In the genomic region with DNA sequence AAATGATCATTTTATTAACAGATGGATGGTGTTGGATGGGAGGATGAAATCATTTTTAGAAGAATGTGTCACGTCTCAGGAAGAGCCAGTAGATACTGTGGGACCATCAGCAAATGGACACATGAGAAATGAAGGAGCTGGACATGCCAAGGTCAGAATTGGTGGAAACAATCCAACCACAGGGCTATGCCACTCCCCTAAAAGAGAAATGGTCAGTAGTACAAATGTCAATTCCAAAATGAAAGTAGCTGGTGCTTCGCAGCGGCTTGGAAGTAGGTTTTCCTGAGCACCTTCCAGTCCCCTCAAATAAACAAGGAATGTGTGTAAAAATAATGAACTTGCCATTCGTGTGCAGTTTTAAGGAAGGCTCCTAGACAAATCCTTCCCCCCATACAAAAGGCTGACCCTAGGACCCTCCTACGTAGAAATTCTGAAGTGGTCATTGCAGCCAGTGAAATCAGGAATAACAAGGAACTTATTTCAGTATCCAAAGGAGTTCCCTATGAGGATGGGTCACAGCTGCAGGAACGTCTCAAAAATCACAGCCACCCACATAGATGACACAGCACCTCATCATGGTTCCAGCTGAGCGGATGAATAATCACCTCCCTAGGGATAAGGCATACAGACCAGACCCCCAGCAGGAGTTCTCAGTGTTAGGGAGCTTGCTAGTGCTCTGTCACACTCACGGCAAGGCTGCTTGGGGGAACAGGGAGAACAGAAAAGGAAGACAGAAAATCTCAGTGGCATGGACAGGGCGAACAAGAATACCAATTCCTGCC, we compare ENCODE assay signal across 15 cellular contexts.
A peak's percentile ranks its signal among the peaks of the same experiment; 100 is the strongest.
DNase-seq lines count a peak whose midpoint lies in the region; ATAC-seq and TF ChIP-seq lines count a peak whose summit lies in the region.
"Had no signal": no experiment of that assay in that cellular context is flagged by ENCODE, and none has a peak within 500 bp of the region (broad histone marks: within the 10 kb centered on the region; RNA-seq: fewer than 3 reads in every experiment).

No MANE protein-coding gene starts in this region.

- H3K4me1 Mint-ChIP-seq in GM23338: no peaks in the 10 kb centered on the region
- H3K4me1 Mint-ChIP-seq in stimulated activated naive CD8-positive, alpha-beta T cell treated with anti-CD3 and anti-CD28 coated beads, Interleukin-15, amount 100 ng/mL, for 72 hours: no peaks in the 10 kb centered on the region
- H3K4me1 Mint-ChIP-seq: memory B cell had no signal

- no peaks in the 10 kb centered on the region for H3K9me3 Mint-ChIP-seq in GM23338
- no peaks in the 10 kb centered on the region for H3K9me3 Mint-ChIP-seq in stimulated activated naive CD8-positive, alpha-beta T cell treated with anti-CD3 and anti-CD28 coated beads, Interleukin-15, amount 100 ng/mL, for 72 hours
- H3K9me3 Mint-ChIP-seq: memory B cell had no signal

- DNase-seq in GM23338 (ENCODE audit: low spot score): no peak
- peak; percentile 42 to 55 for DNase-seq in SJCRH30
- DNase-seq in fibroblast of lung (ENCODE audit: low read depth in 2 of 2): peak; percentile 54 to 86
- peak; percentile 52 for DNase-seq in osteoblast (ENCODE audit: insufficient read length, low spot score, missing footprints)
- DNase-seq in GM19238 (ENCODE audit: insufficient read length, low spot score): no peak
- DNase-seq in stimulated activated naive CD8-positive, alpha-beta T cell treated with anti-CD3 and anti-CD28 coated beads, Interleukin-15, amount 100 ng/mL, for 72 hours: no peak
- DNase-seq in activated T-cell treated with anti-CD3 and anti-CD28 coated beads, Interleukin-2, amount 50 U/mL, for 1 hour: no peak
- DNase-seq in ecto neural progenitor cell (ENCODE audit: low spot score): no peak
- DNase-seq: activated T-cell treated with anti-CD3 and anti-CD28 coated beads for 4 hours; amygdala; effector CD8-positive, alpha-beta T cell; heart right ventricle; NCI-H345; substantia nigra had no signal

- H3K27ac ChIP-seq in GM23338 (ENCODE audit: low read depth) (no peak overlapping the region), SJCRH30 (no peak overlapping the region), fibroblast of lung (ENCODE audit: insufficient read depth, low read length) (peak overlapping the region; percentile 68), osteoblast (ENCODE audit: low read depth, low read length) (peak overlapping the region; percentile 69)

- H3K9me3 ChIP-seq in SJCRH30 (replicated peaks) (no peaks in the 10 kb centered on the region), fibroblast of lung (ENCODE audit: control insufficient read depth, insufficient read depth, low read depth, low read length) (no peaks in the 10 kb centered on the region), osteoblast (ENCODE audit: low read depth, low read length) (no peaks in the 10 kb centered on the region)
- H3K9me3 ChIP-seq: heart right ventricle had no signal

- ATAC-seq in GM23338: peak; percentile 83
- ATAC-seq in stimulated activated naive CD8-positive, alpha-beta T cell treated with anti-CD3 and anti-CD28 coated beads, Interleukin-15, amount 100 ng/mL, for 72 hours: no peak

- H3K4me3 Mint-ChIP-seq in GM23338: no peak overlapping the region
- H3K4me3 Mint-ChIP-seq in stimulated activated naive CD8-positive, alpha-beta T cell treated with anti-CD3 and anti-CD28 coated beads, Interleukin-15, amount 100 ng/mL, for 72 hours: no peak overlapping the region
- H3K4me3 Mint-ChIP-seq: memory B cell had no signal

- H3F3A ChIP-seq in GM23338 (replicated peaks; ENCODE audit: low read depth): no peaks in the 10 kb centered on the region

- H3K4me2 ChIP-seq in GM23338 (no peak overlapping the region), fibroblast of lung (ENCODE audit: extremely low read depth, insufficient read depth, low read length) (peak overlapping the region; percentile 93), osteoblast (ENCODE audit: insufficient read depth, low read length) (peak overlapping the region; percentile 56)

- H3K27me3 Mint-ChIP-seq in GM23338 (ENCODE audit: insufficient read depth, low read depth, poor library complexity): peaks cover 9% of the 10 kb centered on the region
- H3K27me3 Mint-ChIP-seq in stimulated activated naive CD8-positive, alpha-beta T cell treated with anti-CD3 and anti-CD28 coated beads, Interleukin-15, amount 100 ng/mL, for 72 hours: peaks cover 10% of the 10 kb centered on the region
- H3K27me3 Mint-ChIP-seq: memory B cell had no signal

- H3K36me3 ChIP-seq in GM23338 (ENCODE audit: insufficient read depth) (no peaks in the 10 kb centered on the region), SJCRH30 (no peaks in the 10 kb centered on the region), fibroblast of lung (ENCODE audit: control insufficient read depth, insufficient read depth, low read length) (no peaks in the 10 kb centered on the region), osteoblast (ENCODE audit: insufficient read depth, low read length) (no peaks in the 10 kb centered on the region)
- H3K36me3 ChIP-seq: heart right ventricle had no signal

- no peaks in the 10 kb centered on the region for H3K79me2 ChIP-seq in GM23338 (replicated peaks; ENCODE audit: insufficient read depth)
- no peaks in the 10 kb centered on the region for H3K79me2 ChIP-seq in fibroblast of lung (ENCODE audit: control insufficient read depth, insufficient read depth, low read length)
- no peaks in the 10 kb centered on the region for H3K79me2 ChIP-seq in osteoblast (ENCODE audit: insufficient read depth, low read length)

- TF ChIP-seq CTCF in GM23338 (conservative IDR thresholded peaks at IDR 0.05; ENCODE audit: low read depth in 2 of 2) (no peak), fibroblast of lung (conservative IDR thresholded peaks at IDR 0.05 in 1 of 2, IDR thresholded peaks at IDR 0.05 in 1 of 2; ENCODE audit: low read depth in 1 of 2, low read length in 2 of 2) (no peak), osteoblast (IDR thresholded peaks at IDR 0.05; ENCODE audit: extremely low read depth, low read depth, low read length) (no peak)

- peaks cover 3% of the 10 kb centered on the region; the same call in 1 of the 2 replicates for H3K9me2 ChIP-seq in GM23338 (ENCODE audit: insufficient read depth)

- H4K20me1 ChIP-seq in GM23338 (replicated peaks; ENCODE audit: insufficient read depth) (no peaks in the 10 kb centered on the region), fibroblast of lung (ENCODE audit: control insufficient read depth, extremely low read depth, insufficient read depth, low read length) (no peaks in the 10 kb centered on the region), osteoblast (ENCODE audit: insufficient read depth, low read length) (no peaks in the 10 kb centered on the region)

- no peak overlapping the region for H3K9ac ChIP-seq in fibroblast of lung (ENCODE audit: insufficient read depth, low read length)

- H3K4me3 ChIP-seq in GM23338: no peak overlapping the region
- H3K4me3 ChIP-seq in SJCRH30: no peak overlapping the region
- H3K4me3 ChIP-seq in fibroblast of lung (replicated peaks in 1 of 4; ENCODE audit: control extremely low read depth in 1 of 4, insufficient read depth in 1 of 4, low read depth in 3 of 4, low read length in 4 of 4): peak overlapping the region; percentile 44 to 69 (median 54)
- peak overlapping the region; percentile 58 for H3K4me3 ChIP-seq in osteoblast (ENCODE audit: insufficient read depth, low read length)

- H2AFZ ChIP-seq in GM23338 (no peak overlapping the region), fibroblast of lung (ENCODE audit: low read length) (peak overlapping the region; percentile 82), osteoblast (ENCODE audit: low read length) (peak overlapping the region; percentile 4)

- H3K36me3 Mint-ChIP-seq in GM23338 (ENCODE audit: low read depth): no peaks in the 10 kb centered on the region
- H3K36me3 Mint-ChIP-seq: memory B cell had no signal

- no peak overlapping the region for H3K27ac Mint-ChIP-seq in GM23338
- H3K27ac Mint-ChIP-seq in stimulated activated naive CD8-positive, alpha-beta T cell treated with anti-CD3 and anti-CD28 coated beads, Interleukin-15, amount 100 ng/mL, for 72 hours: no peak overlapping the region
- H3K27ac Mint-ChIP-seq: memory B cell had no signal

- peaks cover 48% of the 10 kb centered on the region for H3K27me3 ChIP-seq in GM23338 (ENCODE audit: insufficient read depth)
- no peaks in the 10 kb centered on the region for H3K27me3 ChIP-seq in SJCRH30
- H3K27me3 ChIP-seq in fibroblast of lung (ENCODE audit: control insufficient read depth, insufficient read depth, low read length): no peaks in the 10 kb centered on the region
- H3K27me3 ChIP-seq in osteoblast (ENCODE audit: insufficient read depth, low read length): no peaks in the 10 kb centered on the region
- H3K27me3 ChIP-seq: heart right ventricle had no signal

- H3K4me1 ChIP-seq in GM23338 (ENCODE audit: insufficient read depth): no peaks in the 10 kb centered on the region
- H3K4me1 ChIP-seq in SJCRH30: peaks cover 8% of the 10 kb centered on the region; the same call in 1 of the 2 replicates
- H3K4me1 ChIP-seq in fibroblast of lung (ENCODE audit: control insufficient read depth, extremely low read depth, insufficient read depth, low read length): peaks cover 7% of the 10 kb centered on the region
- H3K4me1 ChIP-seq in osteoblast (ENCODE audit: insufficient read depth, low read length): peaks cover 36% of the 10 kb centered on the region
- H3K4me1 ChIP-seq: heart right ventricle had no signal

TF ChIP-seq in GM23338, 12 proteins besides CTCF, POLR2A, EP300 and RAD21 (continues in another document):
- TF ChIP-seq EZH2 (IDR thresholded peaks at IDR 0.05; ENCODE audit: low read depth, unreplicated experiment): no peak
- TF ChIP-seq NANOG (IDR thresholded peaks at IDR 0.05; ENCODE audit: borderline replicate concordance): no peak

Comparison
In these comparisons a context has a peak if more than half of its experiments do, and no peak if none do; other contexts are left out.
1. DNase-seq: peak in SJCRH30 (2 of 2), fibroblast of lung (2 of 2) and osteoblast (single experiment); none in GM23338 (single experiment), GM19238 (single experiment), stimulated activated naive CD8-positive, alpha-beta T cell treated with anti-CD3 and anti-CD28 coated beads, Interleukin-15, amount 100 ng/mL, for 72 hours (0 of 2), activated T-cell treated with anti-CD3 and anti-CD28 coated beads, Interleukin-2, amount 50 U/mL, for 1 hour (single experiment) and ecto neural progenitor cell (single experiment).
2. H3K27ac ChIP-seq: peak in fibroblast of lung (single experiment) and osteoblast (single experiment); none in GM23338 (single experiment) and SJCRH30 (single experiment).
3. H3K4me3 ChIP-seq: peak in fibroblast of lung (4 of 4) and osteoblast (single experiment); none in GM23338 (single experiment) and SJCRH30 (single experiment).